ENCODE assay signal across 8 cellular contexts in the genomic region with DNA sequence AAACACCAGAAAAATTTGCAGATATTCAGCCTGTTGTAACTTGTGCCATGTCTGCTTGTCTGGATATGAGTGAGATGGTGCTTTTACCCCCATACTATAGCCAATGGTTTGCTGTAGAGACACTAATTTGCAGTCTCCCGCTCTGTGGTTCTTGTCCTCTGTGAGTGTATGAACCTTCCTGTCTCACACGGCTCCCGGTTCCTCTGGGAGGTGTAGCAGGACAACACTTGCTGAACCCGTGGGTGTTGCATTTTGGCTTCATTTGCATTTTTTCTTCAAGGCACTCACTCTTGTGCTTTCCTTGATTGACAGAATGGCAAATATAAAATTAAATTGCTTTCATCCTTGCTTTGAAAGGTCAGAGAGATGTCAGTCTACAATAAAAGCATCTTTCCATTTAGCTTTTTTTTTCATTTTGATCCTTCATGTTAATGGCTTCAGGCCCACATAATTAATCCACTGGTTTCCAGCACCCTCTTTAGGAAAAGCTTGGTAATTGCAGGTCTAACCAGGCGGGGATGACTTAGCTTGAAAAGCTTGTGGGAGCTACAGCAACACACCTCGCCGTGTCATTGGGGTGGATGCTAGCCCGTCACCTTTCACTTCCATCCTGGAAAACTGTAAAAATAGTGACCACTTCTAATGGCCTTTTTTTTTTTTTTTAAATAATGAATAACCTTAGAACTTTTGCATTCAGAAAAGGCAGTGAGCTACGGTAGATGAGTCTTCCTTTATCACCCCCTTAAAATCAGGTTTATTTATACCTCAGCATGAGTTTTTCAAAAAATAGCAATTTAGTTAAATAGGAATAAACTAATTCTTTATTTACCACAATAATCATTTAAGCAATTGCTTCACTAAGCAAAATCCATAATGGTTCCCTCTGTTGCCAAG. TPM values are rescaled to one million over a fixed set of nuclear protein-coding genes. Genes with fewer than 3 reads are reported as not detected.
A peak's percentile ranks its signal among the peaks of the same experiment; 100 is the strongest.
DNase-seq lines count a peak whose midpoint lies in the region; ATAC-seq and TF ChIP-seq lines count a peak whose summit lies in the region.

No MANE protein-coding gene starts in this region.

- no peaks in the 10 kb centered on the region for H3F3A ChIP-seq in GM23338 (replicated peaks; ENCODE audit: low read depth)

- H3K9me3 ChIP-seq in breast epithelium = no peaks in the 10 kb centered on the region

- H3K4me1 Mint-ChIP-seq in GM23338 = no peaks in the 10 kb centered on the region

- H3K27me3 ChIP-seq in GM23338 (ENCODE audit: insufficient read depth) = no peaks in the 10 kb centered on the region
- no peaks in the 10 kb centered on the region for H3K27me3 ChIP-seq in breast epithelium

- H3K36me3 ChIP-seq in GM23338 (ENCODE audit: insufficient read depth) = peaks cover 60% of the 10 kb centered on the region
- H3K36me3 ChIP-seq in breast epithelium = peaks cover 6% of the 10 kb centered on the region

- H3K79me2 ChIP-seq in GM23338 (replicated peaks; ENCODE audit: insufficient read depth) = 0 out of 2 replicates have a peak, but pooled peaks cover 9% of the 10 kb centered on the region

- no peak overlapping the region for H3K4me3 Mint-ChIP-seq in GM23338

- ATAC-seq in GM23338 (peak; percentile 86), left lobe of liver (peak; percentile 96)

- peaks cover 13% of the 10 kb centered on the region for H3K27me3 Mint-ChIP-seq in GM23338 (ENCODE audit: insufficient read depth, low read depth, poor library complexity)

- H3K4me1 ChIP-seq in GM23338 (ENCODE audit: insufficient read depth) (no peaks in the 10 kb centered on the region), breast epithelium (no peaks in the 10 kb centered on the region)

- TF ChIP-seq CTCF in GM23338 (conservative IDR thresholded peaks at IDR 0.05; ENCODE audit: low read depth in 2 of 2) (peak; percentile 77 to 87), breast epithelium (IDR thresholded peaks at IDR 0.05) (peak; percentile 50 to 84 (median 82))

- peaks cover 92% of the 10 kb centered on the region for H3K36me3 Mint-ChIP-seq in GM23338 (ENCODE audit: low read depth)

- no peak overlapping the region for H2AFZ ChIP-seq in GM23338

- no peak overlapping the region for H3K4me2 ChIP-seq in GM23338

- intact Hi-C loops in breast epithelium (cut with DNase I; ENCODE audit: low total_unique reads) = loop anchor here (5.0 kb wide), 1 partner anchor 210 kb away; no protein-coding TSS in a partner anchor

- DNase-seq in ELF-1 (ENCODE audit: low read depth, low spot score) (peak; percentile 65), GM23338 (ENCODE audit: low spot score) (peak; percentile 87), NCI-H1105 treated with DMSO at 0.1 percent for 48 hours (lab: John Stamatoyannopoulos, UW) (peak; percentile 78), T-helper 22 cell (ENCODE audit: low read depth) (peak; percentile 8), breast epithelium (ENCODE audit: low spot score in 2 of 2) (peak in 1 of 2 donors; percentile 38), left lobe of liver (ENCODE audit: low spot score) (no peak), NCI-H128 (lab: John Stamatoyannopoulos, UW; ENCODE audit: unreplicated experiment) (no peak)
- DNase-seq in stimulated activated CD8-positive, alpha-beta memory T cell treated with anti-CD3 and anti-CD28 coated beads, Interleukin-7, amount 100 ng/mL, for 4 hours (ENCODE audit: low read depth in 2 of 2) = peak; percentile 17 to 53

- no peaks in the 10 kb centered on the region; the same call in 1 of the 2 replicates for H4K20me1 ChIP-seq in GM23338 (replicated peaks; ENCODE audit: insufficient read depth)

- H3K27ac ChIP-seq in GM23338 (ENCODE audit: low read depth) (peak overlapping the region; percentile 23; the same call in 1 of the 2 replicates), breast epithelium (no peak overlapping the region)

- peaks cover 21% of the 10 kb centered on the region for H3K9me3 Mint-ChIP-seq in GM23338

- no peaks in the 10 kb centered on the region for H3K9me2 ChIP-seq in GM23338 (ENCODE audit: insufficient read depth)

- H3K4me3 ChIP-seq in GM23338 = no peak overlapping the region
- H3K4me3 ChIP-seq in breast epithelium = no peak overlapping the region

- peak overlapping the region; percentile 29 for H3K27ac Mint-ChIP-seq in GM23338

- no peak for TF ChIP-seq POLR2A in breast epithelium (IDR thresholded peaks at IDR 0.05)

TF ChIP-seq in GM23338, 12 proteins besides CTCF, POLR2A, EP300 and RAD21:
- TF ChIP-seq NANOG (IDR thresholded peaks at IDR 0.05; ENCODE audit: borderline replicate concordance) (no peak), STAT1 (IDR thresholded peaks at IDR 0.05; ENCODE audit: unreplicated experiment) (no peak), CREB1 (CRISPR knock-in tag; IDR thresholded peaks at IDR 0.05; ENCODE audit: low read depth) (0 out of 2 replicates have a peak, but pooled peaks have one; percentile 12), POLR2AphosphoS5 (IDR thresholded peaks at IDR 0.05; ENCODE audit: low read depth) (no peak), JUNB (IDR thresholded peaks at IDR 0.05; ENCODE audit: unreplicated experiment) (no peak), EZH2phosphoT487 (IDR thresholded peaks at IDR 0.05; ENCODE audit: unreplicated experiment) (no peak)
- TF ChIP-seq, protein P1, sequence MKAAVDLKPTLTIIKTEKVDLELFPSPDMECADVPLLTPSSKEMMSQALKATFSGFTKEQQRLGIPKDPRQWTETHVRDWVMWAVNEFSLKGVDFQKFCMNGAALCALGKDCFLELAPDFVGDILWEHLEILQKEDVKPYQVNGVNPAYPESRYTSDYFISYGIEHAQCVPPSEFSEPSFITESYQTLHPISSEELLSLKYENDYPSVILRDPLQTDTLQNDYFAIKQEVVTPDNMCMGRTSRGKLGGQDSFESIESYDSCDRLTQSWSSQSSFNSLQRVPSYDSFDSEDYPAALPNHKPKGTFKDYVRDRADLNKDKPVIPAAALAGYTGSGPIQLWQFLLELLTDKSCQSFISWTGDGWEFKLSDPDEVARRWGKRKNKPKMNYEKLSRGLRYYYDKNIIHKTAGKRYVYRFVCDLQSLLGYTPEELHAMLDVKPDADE (IDR thresholded peaks at IDR 0.05) = no peak

RNA-seq across cellular contexts. Expression of gene ST14, which starts 27.4 kb away (rescaled TPM):
- 32.7 and 36.3 TPM in 2 replicates for total RNA-seq in GM23338 (2014; rRNA removed; shearing (Covaris generic))
- 7.9 and 8.3 TPM in 2 replicates for polyA plus RNA-seq in GM23338 (2016; fragmentation: Nextera tagmentation; extraction: Ambion mirVana)
- total RNA-seq in breast epithelium = 10 to 100 TPM in 2 of 3 donors, 1 to 10 TPM in 1; 9.9 to 89.0 (median 48.5) TPM
- 3.7 TPM for total RNA-seq in left lobe of liver

Comparison
In these comparisons a context has a peak if more than half of its experiments do, and no peak if none do; other contexts are left out.
1. DNase-seq: peak in ELF-1 (single experiment), GM23338 (single experiment), NCI-H1105 treated with DMSO at 0.1 percent for 48 hours (single experiment), T-helper 22 cell (single experiment) and stimulated activated CD8-positive, alpha-beta memory T cell treated with anti-CD3 and anti-CD28 coated beads, Interleukin-7, amount 100 ng/mL, for 4 hours (2 of 2); none in left lobe of liver (single experiment) and NCI-H128 (single experiment).